In the genomic region with DNA sequence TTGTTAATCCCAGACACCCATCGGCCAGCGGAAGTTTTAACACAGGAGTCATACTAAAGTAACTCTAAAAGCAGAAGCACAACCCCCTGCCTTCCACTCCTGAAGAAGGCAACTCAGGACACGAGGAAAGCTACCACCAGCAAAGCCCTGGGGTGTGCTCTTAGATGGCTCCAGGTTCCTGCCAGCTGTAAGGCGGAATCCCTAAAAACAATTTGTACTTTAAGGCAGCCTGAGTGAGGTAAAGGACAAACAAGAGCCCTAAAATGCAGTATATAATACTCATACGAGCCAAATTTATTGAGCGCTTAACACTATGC, we compare ENCODE assay signal across 26 cellular contexts. TPM values are rescaled to one million over a fixed set of nuclear protein-coding genes. Genes with fewer than 3 reads are reported as not detected.
DNase-seq lines count a peak whose midpoint lies in the region; ATAC-seq and TF ChIP-seq lines count a peak whose summit lies in the region.
"Had no signal": no experiment of that assay in that cellular context is flagged by ENCODE, and none has a peak within 500 bp of the region (broad histone marks: within the 10 kb centered on the region; RNA-seq: fewer than 3 reads in every experiment).

No MANE protein-coding gene starts in this region.

- TF ChIP-seq CTCF in HEK293 (tag by site-specific recombination; IDR thresholded peaks at IDR 0.05) (no peak), VCaP (conservative IDR thresholded peaks at IDR 0.05) (no peak), gastrocnemius medialis (IDR thresholded peaks at IDR 0.05 in 4 of 5, conservative IDR thresholded peaks at IDR 0.05 in 1 of 5) (no peak)

- H3K4me1 Mint-ChIP-seq in CD4-positive, CD25-positive, alpha-beta regulatory T cell = peaks cover 14 to 38% (median 25%) of the 10 kb centered on the region in 4 donors

- no peak for ATAC-seq in CD4-positive, CD25-positive, alpha-beta regulatory T cell (ENCODE audit: low read depth in 2 of 2)
- ATAC-seq in gastrocnemius medialis (peak; percentile 19 to 28), HG02759 (IDR thresholded peaks at IDR 0.05; ENCODE audit: unreplicated experiment) (no peak), HG03175 (IDR thresholded peaks at IDR 0.05; ENCODE audit: unreplicated experiment) (no peak)
- ATAC-seq: HepG2, Panc1 had no signal

- H3K27me3 ChIP-seq in CD4-positive, CD25-positive, alpha-beta regulatory T cell (ENCODE audit: control insufficient read depth, insufficient read depth, low read length) = no peaks in the 10 kb centered on the region
- no peaks in the 10 kb centered on the region for H3K27me3 ChIP-seq in gastrocnemius medialis

- H3K36me3 Mint-ChIP-seq in CD4-positive, CD25-positive, alpha-beta regulatory T cell = no peaks in the 10 kb centered on the region

- peak overlapping the region in 2 of 3 donors; percentile 15 to 54 for H3K27ac Mint-ChIP-seq in CD4-positive, CD25-positive, alpha-beta regulatory T cell
- H3K27ac Mint-ChIP-seq: CD14-positive monocyte; HFFc6; T-helper 1 cell treated with Interleukin-12 subunit alpha and Interleukin-12 subunit beta and Interleukin-4 antibody, amounts not matched to agents 30 μg/mL and 1 μg/mL, for 36 hours had no signal

- peaks cover 0 to 1% (median 0%) of the 10 kb centered on the region in 7 donors for H3K9me3 Mint-ChIP-seq in CD4-positive, CD25-positive, alpha-beta regulatory T cell
- H3K9me3 Mint-ChIP-seq: HFFc6; T-helper 1 cell treated with Interleukin-12 subunit alpha and Interleukin-12 subunit beta and Interleukin-4 antibody, amounts not matched to agents 30 μg/mL and 1 μg/mL, for 36 hours had no signal

- POLR2A ChIA-PET in HEK293 (lab: Yijun Ruan, JAX) = interaction anchor here (1.3 kb wide), 1 partner anchor 9 kb away, joined by 3 read pairs; no protein-coding TSS in a partner anchor

- H3K4me1 ChIP-seq in CD4-positive, CD25-positive, alpha-beta regulatory T cell (ENCODE audit: control insufficient read depth, insufficient read depth, low read length, poor library complexity, severe bottlenecking) = peaks cover 15% of the 10 kb centered on the region
- H3K4me1 ChIP-seq in HEK293 (ENCODE audit: control insufficient read depth, insufficient read depth, low read length) = peaks cover 15% of the 10 kb centered on the region
- peaks cover 33 to 39% of the 10 kb centered on the region in 2 donors for H3K4me1 ChIP-seq in gastrocnemius medialis

- intact Hi-C loops in gastrocnemius medialis (cut with DNase I; ENCODE audit: low total_unique reads) = no loop called here

- CTCF ChIA-PET in HEK293 (lab: Yijun Ruan, JAX) = interaction anchor here (1.0 kb wide), 1 partner anchor 37 kb away, joined by 3 read pairs; no protein-coding TSS in a partner anchor

- in situ Hi-C loops in gastrocnemius medialis (cut with MboI; ENCODE audit: low sequenced_read_pairs in 4 of 4) = no loop called here

- H3K4me3 Mint-ChIP-seq in CD4-positive, CD25-positive, alpha-beta regulatory T cell = no peak overlapping the region
- H3K4me3 Mint-ChIP-seq: CD14-positive monocyte; HFFc6; T-helper 1 cell treated with Interleukin-12 subunit alpha and Interleukin-12 subunit beta and Interleukin-4 antibody, amounts not matched to agents 30 μg/mL and 1 μg/mL, for 36 hours had no signal

- no peak for DNase-seq in CD4-positive, CD25-positive, alpha-beta regulatory T cell
- DNase-seq in gastrocnemius medialis (no peak), NCI-H2196 (lab: John Stamatoyannopoulos, UW; ENCODE audit: unreplicated experiment) (no peak)
- DNase-seq: DMS153, DND-41, H7, HFFc6, MV-4-11, NCI-H1105, NCI-H1436 treated with DMSO at 0.1 percent for 48 hours, NCI-H187 treated with DMSO at 0.1 percent for 48 hours, NCI-H446 treated with DMSO at 0.1 percent for 48 hours, NCI-H526, SIG-M5, SW 1271 had no signal

- no peak overlapping the region for H3K27ac ChIP-seq in CD4-positive, CD25-positive, alpha-beta regulatory T cell (ENCODE audit: insufficient read depth, low read length, poor library complexity, severe bottlenecking)
- H3K27ac ChIP-seq in HEK293 (ENCODE audit: extremely low read depth, low read depth, low read length) = no peak overlapping the region
- H3K27ac ChIP-seq in VCaP = peak overlapping the region; percentile 100
- peak overlapping the region; percentile 42 to 75 (median 63) for H3K27ac ChIP-seq in gastrocnemius medialis
- H3K27ac ChIP-seq: HL-60, RWPE1, SK-N-MC had no signal

- no peaks in the 10 kb centered on the region for H3K27me3 Mint-ChIP-seq in CD4-positive, CD25-positive, alpha-beta regulatory T cell

- no peaks in the 10 kb centered on the region for H3K9me3 ChIP-seq in CD4-positive, CD25-positive, alpha-beta regulatory T cell (ENCODE audit: control insufficient read depth in 2 of 2, low read length in 2 of 2)
- H3K9me3 ChIP-seq in HEK293 (ENCODE audit: control insufficient read depth, insufficient read depth, low read depth, low read length) (no peaks in the 10 kb centered on the region), gastrocnemius medialis (no peaks in the 10 kb centered on the region)

- H3K36me3 ChIP-seq in CD4-positive, CD25-positive, alpha-beta regulatory T cell (ENCODE audit: control insufficient read depth, insufficient read depth, low read length) = no peaks in the 10 kb centered on the region
- no peaks in the 10 kb centered on the region for H3K36me3 ChIP-seq in HEK293 (ENCODE audit: control insufficient read depth in 2 of 2, insufficient read depth in 1 of 2, low read length in 2 of 2)
- no peaks in the 10 kb centered on the region for H3K36me3 ChIP-seq in gastrocnemius medialis

- no peak overlapping the region for H3K4me3 ChIP-seq in CD4-positive, CD25-positive, alpha-beta regulatory T cell (ENCODE audit: low read depth, low read length)
- no peak overlapping the region for H3K4me3 ChIP-seq in HEK293 (ENCODE audit: low read depth, low read length)
- no peak overlapping the region for H3K4me3 ChIP-seq in gastrocnemius medialis
- H3K4me3 ChIP-seq: SK-N-MC had no signal

- no peak for TF ChIP-seq POLR2A in gastrocnemius medialis (IDR thresholded peaks at IDR 0.05)

TF ChIP-seq in HEK293, 187 proteins besides CTCF, POLR2A, EP300 and RAD21:
- TF ChIP-seq ZNF600 (tag by site-specific recombination; IDR thresholded peaks at IDR 0.05) = no peak
- peak; percentile 78 for TF ChIP-seq GLIS1 (tag by site-specific recombination; IDR thresholded peaks at IDR 0.05)
- no peak for TF ChIP-seq ZNF202 (tag by site-specific recombination; IDR thresholded peaks at IDR 0.05; ENCODE audit: borderline replicate concordance)

RNA-seq across cellular contexts. Expression of gene NDRG3, which starts 8.7 kb away (rescaled TPM):
- 26.7 TPM for total RNA-seq in CD4-positive, CD25-positive, alpha-beta regulatory T cell
- 10 to 100 TPM; 46.8 to 57.2 (median 55.1) TPM for polyA plus RNA-seq in CD4-positive, CD25-positive, alpha-beta regulatory T cell
- 10 to 100 TPM in 3 of 4 donors, 1 to 10 TPM in 1; 6.7 to 24.9 (median 13.2) TPM for total RNA-seq in gastrocnemius medialis

RNA-seq across cellular contexts. Expression of gene DSN1, which starts 36.4 kb away (rescaled TPM):
- 12.2 TPM for total RNA-seq in CD4-positive, CD25-positive, alpha-beta regulatory T cell
- polyA plus RNA-seq in CD4-positive, CD25-positive, alpha-beta regulatory T cell = 10 to 100 TPM; 11.8 to 17.9 (median 13.8) TPM
- total RNA-seq in gastrocnemius medialis = 1 to 10 TPM; 3.2 to 6.3 (median 5.2) TPM

Comparison
In these comparisons a context has a peak if more than half of its experiments do, and no peak if none do; other contexts are left out.
1. ATAC-seq: peak in gastrocnemius medialis (2 of 2); none in CD4-positive, CD25-positive, alpha-beta regulatory T cell (0 of 2), HG02759 (single experiment) and HG03175 (single experiment).
2. H3K27ac ChIP-seq: peak in VCaP (single experiment) and gastrocnemius medialis (4 of 4); none in CD4-positive, CD25-positive, alpha-beta regulatory T cell (single experiment) and HEK293 (single experiment).